21 cellular contexts compared by ENCODE assay signal in genomic region chr7:86733783-86734182, GRCh38.
DNase-seq lines count a peak whose midpoint lies in the region; ATAC-seq and TF ChIP-seq lines count a peak whose summit lies in the region.
"Had no signal": no experiment of that assay in that cellular context is flagged by ENCODE, and none has a peak within 500 bp of the region (broad histone marks: within the 10 kb centered on the region; RNA-seq: fewer than 3 reads in every experiment).

No MANE protein-coding gene starts in this region.

- TF ChIP-seq CTCF in A673 (conservative IDR thresholded peaks at IDR 0.05; ENCODE audit: low read depth, low read length) (no peak), PC-3 (conservative IDR thresholded peaks at IDR 0.05; ENCODE audit: low read depth, low read length) (no peak)

- no peak overlapping the region for H3K9ac ChIP-seq in PC-3 (ENCODE audit: low read length)
- H3K9ac ChIP-seq: BLaER1 had no signal

- intact Hi-C loops in A673 (cut with micrococcal nuclease; ENCODE audit: unreplicated experiment) (no loop called here), PC-3 (cut with micrococcal nuclease) (no loop called here)

- H3K79me2 ChIP-seq in PC-3 (ENCODE audit: low read length): no peaks in the 10 kb centered on the region

- no peaks in the 10 kb centered on the region for H3K9me3 ChIP-seq in A673 (ENCODE audit: low read depth, low read length, poor library complexity, severe bottlenecking)
- H3K9me3 ChIP-seq in PC-3 (ENCODE audit: low read length): no peaks in the 10 kb centered on the region
- H3K9me3 ChIP-seq in HAP-1: no peaks in the 10 kb centered on the region
- H3K9me3 ChIP-seq: ascending aorta had no signal

- no peaks in the 10 kb centered on the region for H3F3A ChIP-seq in PC-3 (ENCODE audit: low read length, unreplicated experiment)

- POLR2A ChIA-PET in A673 (lab: Charles Lee; ENCODE audit: low non-redundant PET) (no interaction called here), PC-3 (lab: Charles Lee; ENCODE audit: unreplicated experiment) (no interaction called here)

- no peak for ATAC-seq in PC-3
- no peak for ATAC-seq in HG02973 (IDR thresholded peaks at IDR 0.05; ENCODE audit: unreplicated experiment)
- ATAC-seq: HCT116; left cardiac atrium; naive thymus-derived CD4-positive, alpha-beta T cell; right cardiac atrium; stimulated activated effector memory CD8-positive, alpha-beta T cell treated with anti-CD3 and anti-CD28 coated beads, Interleukin-12 subunit alpha, Interleukin-12 subunit beta, amount 100 ng/mL, for 72 hours had no signal

- no peaks in the 10 kb centered on the region for H3K9me2 ChIP-seq in PC-3 (replicated peaks; ENCODE audit: low read length)

- H3K36me3 ChIP-seq in A673 (ENCODE audit: insufficient read depth, low read length, poor library complexity, severe bottlenecking) (no peaks in the 10 kb centered on the region), PC-3 (ENCODE audit: low read depth, low read length) (no peaks in the 10 kb centered on the region), HAP-1 (replicated peaks) (no peaks in the 10 kb centered on the region)
- H3K36me3 ChIP-seq: ascending aorta, BLaER1 had no signal

- H3K4me2 ChIP-seq in PC-3 (ENCODE audit: low read length): no peak overlapping the region
- H3K4me2 ChIP-seq: BLaER1 had no signal

- no peaks in the 10 kb centered on the region for H4K20me1 ChIP-seq in PC-3 (ENCODE audit: low read length)
- H4K20me1 ChIP-seq: BLaER1 had no signal

- in situ Hi-C loops in HAP-1 (cut with MboI; ENCODE audit: low sequenced_read_pairs): no loop called here

- H3K27me3 ChIP-seq in A673 (replicated peaks; ENCODE audit: insufficient read depth, low read depth, low read length, poor library complexity) (no peaks in the 10 kb centered on the region), PC-3 (ENCODE audit: low read length) (0 out of 2 replicates have a peak, but pooled peaks cover 14% of the 10 kb centered on the region), HAP-1 (ENCODE audit: low read depth) (no peaks in the 10 kb centered on the region)
- H3K27me3 ChIP-seq: ascending aorta, BLaER1 had no signal

- H3K27ac ChIP-seq in A673 (ENCODE audit: low read depth, low read length, poor library complexity, severe bottlenecking) (no peak overlapping the region), PC-3 (ENCODE audit: low read length) (no peak overlapping the region)
- H3K27ac ChIP-seq: ascending aorta, BLaER1 had no signal

- CTCF ChIA-PET in A673 (lab: Charles Lee) (no interaction called here), PC-3 (lab: Charles Lee) (no interaction called here)

- no peak overlapping the region for H2AFZ ChIP-seq in PC-3 (ENCODE audit: low read length)

- no peak for TF ChIP-seq POLR2A in erythroblast (IDR thresholded peaks at IDR 0.05; ENCODE audit: low read length)

- H3K4me1 ChIP-seq in A673 (ENCODE audit: insufficient read depth, low read length, poor library complexity, severe bottlenecking) (no peaks in the 10 kb centered on the region), PC-3 (ENCODE audit: insufficient read depth, low read length) (no peaks in the 10 kb centered on the region), HAP-1 (no peaks in the 10 kb centered on the region)
- H3K4me1 ChIP-seq: ascending aorta, BLaER1 had no signal

- no TSS peak for BruUV-seq in A673 (replicated peaks; lab: Mats Ljungman, UMichigan)
- no TSS peak for BruUV-seq in PC-3 (replicated peaks; lab: Mats Ljungman, UMichigan)

- H3K4me3 ChIP-seq in A673 (ENCODE audit: low read depth, low read length, poor library complexity, severe bottlenecking) (no peak overlapping the region), PC-3 (ENCODE audit: low read length) (no peak overlapping the region), HAP-1 (no peak overlapping the region)
- H3K4me3 ChIP-seq: ascending aorta, BLaER1 had no signal

- DNase-seq in A673 (ENCODE audit: low spot score) (peak; percentile 16), GM03348 (ENCODE audit: low spot score) (peak; percentile 14), PC-3 (peak; percentile 29), erythroblast (lab: John Stamatoyannopoulos, UW) (peak; percentile 3 to 8), HAP-1 (ENCODE audit: low spot score in 2 of 2) (no peak), SKM-1 treated with dmso at 0.1 percent for 144 hours (lab: John Stamatoyannopoulos, UW; ENCODE audit: unreplicated experiment) (no peak), cerebellar nuclear complex (lab: John Stamatoyannopoulos, UW) (no peak)
- DNase-seq: activated CD4-positive, alpha-beta memory T cell treated with anti-CD3 and anti-CD28 coated beads for 36 hours; effector memory CD4-positive, alpha-beta T cell; left cardiac atrium; NCI-H187 treated with DMSO at 0.1 percent for 48 hours; right cardiac atrium; RPMI8226; stimulated activated CD4-positive, alpha-beta T cell treated with anti-CD3 and anti-CD28 coated beads, Interleukin-4, amount 100 ng/mL, for 1 hour; T1000 had no signal

Comparison
In these comparisons a context has a peak if more than half of its experiments do, and no peak if none do; other contexts are left out.
1. DNase-seq: peak in A673 (single experiment), GM03348 (single experiment), PC-3 (single experiment) and erythroblast (2 of 2); none in HAP-1 (0 of 2), SKM-1 treated with dmso at 0.1 percent for 144 hours (single experiment) and cerebellar nuclear complex (0 of 2).